ENCODE assay signal across 11 cellular contexts in genomic region chr5:1208743-1209551, GRCh38. TPM values are rescaled to one million over a fixed set of nuclear protein-coding genes. Genes with fewer than 3 reads are reported as not detected.
DNase-seq lines count a peak whose midpoint lies in the region; ATAC-seq and TF ChIP-seq lines count a peak whose summit lies in the region.
"Had no signal": no experiment of that assay in that cellular context is flagged by ENCODE, and none has a peak within 500 bp of the region (broad histone marks: within the 10 kb centered on the region; RNA-seq: fewer than 3 reads in every experiment).

No MANE protein-coding gene starts in this region.

- no peaks in the 10 kb centered on the region for H3F3A ChIP-seq in Loucy (ENCODE audit: low read depth)

- H4K20me1 ChIP-seq in Loucy (ENCODE audit: insufficient read depth, low read length, poor library complexity, severe bottlenecking), result no peaks in the 10 kb centered on the region

- H3K36me3 ChIP-seq in Loucy (ENCODE audit: insufficient read depth, low read length) (no peaks in the 10 kb centered on the region), brain microvascular endothelial cell (replicated peaks) (no peaks in the 10 kb centered on the region)

- H3K27me3 ChIP-seq in Loucy (ENCODE audit: insufficient read depth, low read length, poor library complexity, severe bottlenecking) (no peaks in the 10 kb centered on the region), brain microvascular endothelial cell (replicated peaks) (peaks cover 28% of the 10 kb centered on the region)

- peaks cover 24% of the 10 kb centered on the region for H3K27me3 Mint-ChIP-seq in nephron (ENCODE audit: low read depth)

- peak; percentile 62 for DNase-seq in DMS153 (lab: John Stamatoyannopoulos, UW)
- no peak for DNase-seq in brain microvascular endothelial cell
- no peak for DNase-seq in activated naive CD4-positive, alpha-beta T cell treated with anti-CD3 and anti-CD28 coated beads, Interleukin-2, amount 50 U/mL, for 72 hours (ENCODE audit: low spot score in 2 of 2)
- DNase-seq in LoVo (ENCODE audit: low spot score), result no peak
- DNase-seq in occipital lobe (lab: John Stamatoyannopoulos, UW), result no peak
- no peak for DNase-seq in SIG-M5 (lab: John Stamatoyannopoulos, UW)
- DNase-seq: central memory CD4-positive, alpha-beta T cell had no signal

- H2AFZ ChIP-seq in Loucy (ENCODE audit: low read length), result no peak overlapping the region

- H3K27ac ChIP-seq in brain microvascular endothelial cell, result no peak overlapping the region

- H3K36me3 Mint-ChIP-seq in nephron (ENCODE audit: low read depth), result no peaks in the 10 kb centered on the region
- no peaks in the 10 kb centered on the region for H3K36me3 Mint-ChIP-seq in activated naive CD4-positive, alpha-beta T cell treated with anti-CD3 and anti-CD28 coated beads, Interleukin-2, amount 50 U/mL, for 72 hours
- H3K36me3 Mint-ChIP-seq: naive thymus-derived CD8-positive, alpha-beta T cell; stimulated activated effector memory CD8-positive, alpha-beta T cell treated with anti-CD3 and anti-CD28 coated beads, Interleukin-12 subunit alpha, Interleukin-12 subunit beta, amount 100 ng/mL, for 72 hours had no signal

- no peaks in the 10 kb centered on the region for H3K9me2 ChIP-seq in Loucy (replicated peaks; ENCODE audit: low read depth, low read length)

- peaks cover 25% of the 10 kb centered on the region for H3K4me1 Mint-ChIP-seq in nephron
- H3K4me1 Mint-ChIP-seq: stimulated activated effector memory CD8-positive, alpha-beta T cell treated with anti-CD3 and anti-CD28 coated beads, Interleukin-12 subunit alpha, Interleukin-12 subunit beta, amount 100 ng/mL, for 72 hours had no signal

- peak; percentile 21; the same call in 1 of the 2 replicates for TF ChIP-seq CTCF in Loucy (conservative IDR thresholded peaks at IDR 0.05; ENCODE audit: low read length)
- peak; percentile 62 for TF ChIP-seq CTCF in brain microvascular endothelial cell (IDR thresholded peaks at IDR 0.05; ENCODE audit: low read depth, low read length, missing control alignments)
- TF ChIP-seq CTCF in nephron (IDR thresholded peaks at IDR 0.05; ENCODE audit: unreplicated experiment in 3 of 3), result peak; percentile 31 to 62 (median 51)

- peaks cover 22% of the 10 kb centered on the region for H3K4me1 ChIP-seq in Loucy (ENCODE audit: insufficient read depth, low read length, poor library complexity, severe bottlenecking)

- peak overlapping the region; percentile 19 for H3K9ac ChIP-seq in Loucy (ENCODE audit: low read depth, low read length, poor library complexity, severe bottlenecking)

- H3K9me3 ChIP-seq in Loucy (ENCODE audit: insufficient read depth, low read depth, low read length), result no peaks in the 10 kb centered on the region

- H3K79me2 ChIP-seq in Loucy (ENCODE audit: insufficient read depth, low read length), result no peaks in the 10 kb centered on the region

- in situ Hi-C loops in brain microvascular endothelial cell (cut with HindIII; ENCODE audit: low pct_ligation_motif_present, low sequenced_read_pairs), result loop anchor here (25.0 kb wide), 1 partner anchor 103 kb away; no protein-coding TSS in a partner anchor

- H3K4me3 Mint-ChIP-seq in nephron, result no peak overlapping the region
- H3K4me3 Mint-ChIP-seq: naive thymus-derived CD8-positive, alpha-beta T cell; stimulated activated effector memory CD8-positive, alpha-beta T cell treated with anti-CD3 and anti-CD28 coated beads, Interleukin-12 subunit alpha, Interleukin-12 subunit beta, amount 100 ng/mL, for 72 hours had no signal

- H3K4me3 ChIP-seq in Loucy (ENCODE audit: low read length, poor library complexity, severe bottlenecking) (no peak overlapping the region), brain microvascular endothelial cell (ENCODE audit: low read depth, low read length) (no peak overlapping the region)

- H3K4me2 ChIP-seq in Loucy (ENCODE audit: low read depth, low read length, poor library complexity, severe bottlenecking), result no peak overlapping the region

- H3K27ac Mint-ChIP-seq in nephron, result peak overlapping the region in 2 of 3 experiments; percentile 0 to 92
- H3K27ac Mint-ChIP-seq in activated naive CD4-positive, alpha-beta T cell treated with anti-CD3 and anti-CD28 coated beads, Interleukin-2, amount 50 U/mL, for 72 hours, result peak overlapping the region in 1 of 2 donors; percentile 1
- H3K27ac Mint-ChIP-seq: stimulated activated effector memory CD8-positive, alpha-beta T cell treated with anti-CD3 and anti-CD28 coated beads, Interleukin-12 subunit alpha, Interleukin-12 subunit beta, amount 100 ng/mL, for 72 hours had no signal

- H3K9me3 Mint-ChIP-seq in nephron, result no peaks in the 10 kb centered on the region
- no peaks in the 10 kb centered on the region for H3K9me3 Mint-ChIP-seq in activated naive CD4-positive, alpha-beta T cell treated with anti-CD3 and anti-CD28 coated beads, Interleukin-2, amount 50 U/mL, for 72 hours
- H3K9me3 Mint-ChIP-seq: naive thymus-derived CD8-positive, alpha-beta T cell; stimulated activated effector memory CD8-positive, alpha-beta T cell treated with anti-CD3 and anti-CD28 coated beads, Interleukin-12 subunit alpha, Interleukin-12 subunit beta, amount 100 ng/mL, for 72 hours had no signal

- no peak for ATAC-seq in activated naive CD4-positive, alpha-beta T cell treated with anti-CD3 and anti-CD28 coated beads, Interleukin-2, amount 50 U/mL, for 72 hours
- ATAC-seq: naive thymus-derived CD8-positive, alpha-beta T cell; stimulated activated effector memory CD8-positive, alpha-beta T cell treated with anti-CD3 and anti-CD28 coated beads, Interleukin-12 subunit alpha, Interleukin-12 subunit beta, amount 100 ng/mL, for 72 hours had no signal

RNA-seq across cellular contexts. Expression of gene SLC6A19, which starts 7.6 kb away (rescaled TPM):
- not detected for total RNA-seq in activated naive CD4-positive, alpha-beta T cell treated with anti-CD3 and anti-CD28 coated beads, Interleukin-2, amount 50 U/mL, for 72 hours
- not detected for total RNA-seq in occipital lobe
- total RNA-seq: naive thymus-derived CD8-positive, alpha-beta T cell had no signal

RNA-seq across cellular contexts. Expression of gene SLC6A18, which starts 16.2 kb away (rescaled TPM):
- total RNA-seq in activated naive CD4-positive, alpha-beta T cell treated with anti-CD3 and anti-CD28 coated beads, Interleukin-2, amount 50 U/mL, for 72 hours, result not detected
- total RNA-seq in occipital lobe, result not detected
- total RNA-seq: naive thymus-derived CD8-positive, alpha-beta T cell had no signal
